In the genomic region with DNA sequence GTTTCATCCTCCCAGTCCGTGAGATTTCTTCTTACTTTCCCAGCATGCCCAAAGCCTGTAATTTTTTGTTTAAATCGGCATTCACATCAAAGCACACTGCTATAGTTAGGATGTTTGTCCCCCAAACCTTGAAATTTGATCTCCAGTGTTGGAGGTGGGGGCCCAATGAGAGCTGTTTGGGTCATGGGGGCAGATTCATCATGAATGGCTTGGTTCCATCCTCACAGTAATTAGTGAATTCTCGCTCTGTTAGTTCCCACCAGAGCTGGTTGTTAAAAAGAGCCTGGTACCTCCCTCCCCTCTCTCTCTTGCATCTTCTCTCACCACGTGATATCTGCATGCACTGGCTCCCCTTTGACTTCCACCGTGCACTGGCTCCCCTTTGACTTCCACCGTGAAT, we compare ENCODE assay signal across 26 cellular contexts.
"Had no signal": no experiment of that assay in that cellular context is flagged by ENCODE, and none has a peak within 500 bp of the region (broad histone marks: within the 10 kb centered on the region; RNA-seq: fewer than 3 reads in every experiment).

No MANE protein-coding gene starts in this region.

- H3K9me3 Mint-ChIP-seq: mesothelial cell of epicardium; nephron progenitor cell; stimulated activated memory B cell treated with anti-CD40 and anti-IgM and Interleukin-4, amounts not matched to agents 10 μg/mL and 1 μg/mL and 100 μg/mL, for 72 hours; stimulated activated naive CD8-positive, alpha-beta T cell treated with anti-CD3 and anti-CD28 coated beads, Interleukin-15, amount 100 ng/mL, for 72 hours had no signal

- H3K4me2 ChIP-seq: hepatocyte, smooth muscle cell had no signal

- H3K4me1 ChIP-seq: pancreas, prostate gland, right atrium auricular region, tibial nerve, upper lobe of left lung, vagina had no signal

- FAIRE-seq: pancreas had no signal

- H3K4me3 Mint-ChIP-seq: mesothelial cell of epicardium; naive B cell; natural killer cell; nephron progenitor cell; stimulated activated memory B cell treated with anti-CD40 and anti-IgM and Interleukin-4, amounts not matched to agents 10 μg/mL and 1 μg/mL and 100 μg/mL, for 72 hours; stimulated activated naive CD8-positive, alpha-beta T cell treated with anti-CD3 and anti-CD28 coated beads, Interleukin-15, amount 100 ng/mL, for 72 hours had no signal

- H3K27me3 Mint-ChIP-seq: naive B cell; stimulated activated memory B cell treated with anti-CD40 and anti-IgM and Interleukin-4, amounts not matched to agents 10 μg/mL and 1 μg/mL and 100 μg/mL, for 72 hours; stimulated activated naive CD8-positive, alpha-beta T cell treated with anti-CD3 and anti-CD28 coated beads, Interleukin-15, amount 100 ng/mL, for 72 hours had no signal

- H3K27ac Mint-ChIP-seq: mesothelial cell of epicardium; natural killer cell; stimulated activated memory B cell treated with anti-CD40 and anti-IgM and Interleukin-4, amounts not matched to agents 10 μg/mL and 1 μg/mL and 100 μg/mL, for 72 hours; stimulated activated naive CD8-positive, alpha-beta T cell treated with anti-CD3 and anti-CD28 coated beads, Interleukin-15, amount 100 ng/mL, for 72 hours had no signal

- H3K27me3 ChIP-seq: hepatocyte, pancreas, right atrium auricular region, right lobe of liver, tibial nerve, upper lobe of left lung, vagina had no signal

- H3K36me3 ChIP-seq: left ventricle myocardium inferior, pancreas, prostate gland, right atrium auricular region, right lobe of liver, upper lobe of left lung, vagina had no signal

- H3K4me3 ChIP-seq: hepatocyte, left ventricle myocardium inferior, lung, pancreas, prostate gland, right atrium auricular region, right lobe of liver, smooth muscle cell, tibial nerve, upper lobe of left lung, vagina had no signal

- H3K9me3 ChIP-seq: left ventricle myocardium inferior, pancreas, prostate gland, right atrium auricular region, right lobe of liver, tibial nerve, upper lobe of left lung, vagina had no signal

- H3K79me2 ChIP-seq: hepatocyte had no signal

- H3K36me3 Mint-ChIP-seq: mesothelial cell of epicardium, natural killer cell had no signal

- ATAC-seq: natural killer cell; pancreas; right lobe of liver; stimulated activated memory B cell treated with anti-CD40 and anti-IgM and Interleukin-4, amounts not matched to agents 10 μg/mL and 1 μg/mL and 100 μg/mL, for 72 hours; stimulated activated naive CD8-positive, alpha-beta T cell treated with anti-CD3 and anti-CD28 coated beads, Interleukin-15, amount 100 ng/mL, for 72 hours had no signal

- DNase-seq: islet precursor cell; left ventricle myocardium inferior; naive B cell; natural killer cell; nephron progenitor cell; nucleus accumbens; pancreas; posterior cingulate gyrus; right lobe of liver; stimulated activated CD4-positive, alpha-beta T cell treated with anti-CD3 and anti-CD28 coated beads, Interleukin-1b, Interleukin-23, amount 100 ng/mL, for 48 hours; stimulated activated CD4-positive, alpha-beta T cell treated with anti-CD3 and anti-CD28 coated beads, Interleukin-2, amount 100 ng/mL, for 48 hours; stimulated activated CD4-positive, alpha-beta T cell treated with anti-CD3 and anti-CD28 coated beads, Interleukin-4, amount 100 ng/mL, for 4 hours; stimulated activated CD8-positive, alpha-beta memory T cell treated with anti-CD3 and anti-CD28 coated beads, Interleukin-4, amount 100 ng/mL, for 48 hours; stimulated activated naive CD4-positive, alpha-beta T cell treated with Interleukin-2 at 50 U/mL for 16 hours; stimulated activated naive CD8-positive, alpha-beta T cell treated with anti-CD3 and anti-CD28 coated beads, Interleukin-15, amount 100 ng/mL, for 72 hours; substantia nigra; upper lobe of left lung had no signal

- H2AFZ ChIP-seq: hepatocyte had no signal

- H3K4me1 Mint-ChIP-seq: mesothelial cell of epicardium; naive B cell; natural killer cell; stimulated activated memory B cell treated with anti-CD40 and anti-IgM and Interleukin-4, amounts not matched to agents 10 μg/mL and 1 μg/mL and 100 μg/mL, for 72 hours; stimulated activated naive CD8-positive, alpha-beta T cell treated with anti-CD3 and anti-CD28 coated beads, Interleukin-15, amount 100 ng/mL, for 72 hours had no signal

- H3K27ac ChIP-seq: hepatocyte, left ventricle myocardium inferior, pancreas, prostate gland, right atrium auricular region, right lobe of liver, tibial nerve, upper lobe of left lung, vagina had no signal
